In the genomic region with DNA sequence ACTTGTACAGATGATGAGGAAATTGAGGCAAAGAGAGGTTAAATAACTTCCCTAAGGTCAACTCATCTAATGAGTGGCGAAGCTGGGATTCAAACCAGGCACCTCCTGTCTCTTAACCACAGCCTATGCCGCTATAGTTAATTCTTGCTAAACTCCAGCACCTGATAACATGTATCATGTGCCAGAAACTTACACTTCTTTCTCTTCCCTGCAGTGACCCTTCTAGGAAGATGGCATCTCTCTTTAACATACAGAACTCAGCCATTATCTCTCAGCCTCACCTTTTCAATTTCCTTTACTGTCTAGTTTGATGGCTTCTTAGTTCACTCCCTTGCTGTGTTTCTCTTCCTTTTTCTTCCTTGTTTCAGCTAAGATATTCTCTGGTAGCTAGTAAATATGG, we compare ENCODE assay signal across 19 cellular contexts. TPM values are rescaled to one million over a fixed set of nuclear protein-coding genes. Genes with fewer than 3 reads are reported as not detected.
DNase-seq lines count a peak whose midpoint lies in the region; ATAC-seq and TF ChIP-seq lines count a peak whose summit lies in the region.
"Had no signal": no experiment of that assay in that cellular context is flagged by ENCODE, and none has a peak within 500 bp of the region (broad histone marks: within the 10 kb centered on the region; RNA-seq: fewer than 3 reads in every experiment).

No MANE protein-coding gene starts in this region.

- no peaks in the 10 kb centered on the region for H3K27me3 ChIP-seq in MM.1S (replicated peaks; ENCODE audit: insufficient read depth, low read length)
- H3K27me3 ChIP-seq in neural cell (ENCODE audit: insufficient read depth, low read depth, low read length), result no peaks in the 10 kb centered on the region
- H3K27me3 ChIP-seq in uterus, result no peaks in the 10 kb centered on the region
- H3K27me3 ChIP-seq: spleen had no signal

- TF ChIP-seq CTCF in MM.1S (IDR thresholded peaks at IDR 0.05; ENCODE audit: low read length), result no peak
- TF ChIP-seq CTCF in neural cell (IDR thresholded peaks at IDR 0.05; ENCODE audit: poor library complexity, severe bottlenecking), result no peak
- TF ChIP-seq CTCF in uterus (IDR thresholded peaks at IDR 0.05), result no peak
- TF ChIP-seq CTCF in GM10266 (IDR thresholded peaks at IDR 0.05; ENCODE audit: control insufficient read depth, insufficient read depth, low read depth, missing control alignments), result no peak

- H3K79me2 ChIP-seq in MM.1S (ENCODE audit: low read length) (peaks cover 62% of the 10 kb centered on the region), neural cell (replicated peaks; ENCODE audit: insufficient read depth, low read length) (peaks cover 35% of the 10 kb centered on the region)

- no peak overlapping the region for H3K27ac Mint-ChIP-seq in activated CD8-positive, alpha-beta memory T cell treated with anti-CD3 and anti-CD28 coated beads, Interleukin-2, amount 10 ng/mL, durations not matched to agents 7 days and 5 days
- no peak overlapping the region for H3K27ac Mint-ChIP-seq in activated naive CD8-positive, alpha-beta T cell treated with anti-CD3 and anti-CD28 coated beads for 36 hours

- peak overlapping the region; percentile 3 for H3K4me3 Mint-ChIP-seq in activated CD8-positive, alpha-beta memory T cell treated with anti-CD3 and anti-CD28 coated beads, Interleukin-2, amount 10 ng/mL, durations not matched to agents 7 days and 5 days
- H3K4me3 Mint-ChIP-seq in activated naive CD8-positive, alpha-beta T cell treated with anti-CD3 and anti-CD28 coated beads for 36 hours, result peak overlapping the region; percentile 22

- no peak for ATAC-seq in activated CD8-positive, alpha-beta memory T cell treated with anti-CD3 and anti-CD28 coated beads, Interleukin-2, amount 10 ng/mL, durations not matched to agents 7 days and 5 days

- H3K9ac ChIP-seq in MM.1S (ENCODE audit: low read length), result no peak overlapping the region
- no peak overlapping the region for H3K9ac ChIP-seq in neural cell (ENCODE audit: low read length)
- H3K9ac ChIP-seq: parathyroid adenoma had no signal

- peaks cover 23% of the 10 kb centered on the region for H3K36me3 Mint-ChIP-seq in activated CD8-positive, alpha-beta memory T cell treated with anti-CD3 and anti-CD28 coated beads, Interleukin-2, amount 10 ng/mL, durations not matched to agents 7 days and 5 days
- peaks cover 28% of the 10 kb centered on the region for H3K36me3 Mint-ChIP-seq in activated naive CD8-positive, alpha-beta T cell treated with anti-CD3 and anti-CD28 coated beads for 36 hours

- H3K4me1 Mint-ChIP-seq in activated CD8-positive, alpha-beta memory T cell treated with anti-CD3 and anti-CD28 coated beads, Interleukin-2, amount 10 ng/mL, durations not matched to agents 7 days and 5 days, result peaks cover 22% of the 10 kb centered on the region
- H3K4me1 Mint-ChIP-seq in activated naive CD8-positive, alpha-beta T cell treated with anti-CD3 and anti-CD28 coated beads for 36 hours, result peaks cover 17% of the 10 kb centered on the region

- intact Hi-C loops in uterus (cut with DNase I; ENCODE audit: low total_unique reads), result no loop called here

- H3K4me2 ChIP-seq in MM.1S (ENCODE audit: low read depth, low read length), result peak overlapping the region; percentile 72; the same call in 1 of the 2 replicates
- H3K4me2 ChIP-seq in neural cell (ENCODE audit: low read length), result no peak overlapping the region

- H3K4me1 ChIP-seq in MM.1S (ENCODE audit: low read length) (peaks cover 5% of the 10 kb centered on the region; the same call in 1 of the 2 replicates), uterus (peaks cover 0 to 3% of the 10 kb centered on the region in 2 donors)

- no peaks in the 10 kb centered on the region for H3K9me3 ChIP-seq in MM.1S (replicated peaks; ENCODE audit: insufficient read depth, low read length)
- no peaks in the 10 kb centered on the region for H3K9me3 ChIP-seq in neural cell (ENCODE audit: low read length)
- H3K9me3 ChIP-seq in uterus, result no peaks in the 10 kb centered on the region

- no peak overlapping the region for H2AFZ ChIP-seq in MM.1S (ENCODE audit: low read length)
- H2AFZ ChIP-seq in neural cell (ENCODE audit: low read depth, low read length), result no peak overlapping the region
- H2AFZ ChIP-seq: parathyroid adenoma had no signal

- H4K20me1 ChIP-seq in MM.1S (ENCODE audit: insufficient read depth, low read length) (no peaks in the 10 kb centered on the region), neural cell (ENCODE audit: insufficient read depth) (no peaks in the 10 kb centered on the region)

- CTCF ChIA-PET in activated CD8-positive, alpha-beta memory T cell treated with anti-CD3 and anti-CD28 coated beads, Interleukin-2, amount 10 ng/mL, durations not matched to agents 7 days and 5 days (lab: Charles Lee), result no interaction called here

- H3K36me3 ChIP-seq in MM.1S (replicated peaks; ENCODE audit: insufficient read depth, low read length) (no peaks in the 10 kb centered on the region), neural cell (ENCODE audit: insufficient read depth, low read length) (no peaks in the 10 kb centered on the region), uterus (no peaks in the 10 kb centered on the region)

- TF ChIP-seq EP300 in neural cell (conservative IDR thresholded peaks at IDR 0.05; ENCODE audit: poor library complexity, severe bottlenecking), result no peak

- TF ChIP-seq RAD21 in neural cell (conservative IDR thresholded peaks at IDR 0.05), result no peak

- H3K9me2 ChIP-seq in MM.1S (replicated peaks; ENCODE audit: insufficient read depth, low read length) (no peaks in the 10 kb centered on the region), neural cell (ENCODE audit: insufficient read depth, low read length) (no peaks in the 10 kb centered on the region)

- DNase-seq in activated CD8-positive, alpha-beta memory T cell treated with anti-CD3 and anti-CD28 coated beads, Interleukin-2, amount 10 ng/mL, durations not matched to agents 7 days and 5 days, result no peak
- DNase-seq in activated CD8-positive, alpha-beta memory T cell treated with anti-CD3 and anti-CD28 coated beads, Interleukin-2, amount 50 U/mL, for 48 hours, result no peak
- DNase-seq in MM.1S (no peak), uterus (no peak), GM10266 (ENCODE audit: extremely low spot score) (no peak), amniotic stem cell (lab: John Stamatoyannopoulos, UW) (no peak)
- DNase-seq in activated naive CD8-positive, alpha-beta T cell treated with anti-CD3 and anti-CD28 coated beads for 36 hours, result no peak
- DNase-seq: ACHN; activated CD4-positive, alpha-beta T cell treated with anti-CD3 and anti-CD28 coated beads, Interleukin-2, amount 50 U/mL, for 1 hour; activated gamma-delta T cell; effector CD4-positive, alpha-beta T cell; GDM1; midbrain; NCI-H1417 treated with DMSO at 0.1 percent for 48 hours; RPMI8226; spleen; stimulated activated naive CD4-positive, alpha-beta T cell treated with Interleukin-2 at 50 U/mL for 16 hours had no signal

- H3K27me3 Mint-ChIP-seq in activated CD8-positive, alpha-beta memory T cell treated with anti-CD3 and anti-CD28 coated beads, Interleukin-2, amount 10 ng/mL, durations not matched to agents 7 days and 5 days, result no peaks in the 10 kb centered on the region
- H3K27me3 Mint-ChIP-seq in activated naive CD8-positive, alpha-beta T cell treated with anti-CD3 and anti-CD28 coated beads for 36 hours, result no peaks in the 10 kb centered on the region

- no peak overlapping the region for H3K27ac ChIP-seq in MM.1S (ENCODE audit: low read length)
- H3K27ac ChIP-seq in neural cell (ENCODE audit: low read length), result no peak overlapping the region
- H3K27ac ChIP-seq in uterus, result no peak overlapping the region
- H3K27ac ChIP-seq: parathyroid adenoma, spleen had no signal

- no peaks in the 10 kb centered on the region for H3K9me3 Mint-ChIP-seq in activated CD8-positive, alpha-beta memory T cell treated with anti-CD3 and anti-CD28 coated beads, Interleukin-2, amount 10 ng/mL, durations not matched to agents 7 days and 5 days (ENCODE audit: low read depth)
- H3K9me3 Mint-ChIP-seq in activated naive CD8-positive, alpha-beta T cell treated with anti-CD3 and anti-CD28 coated beads for 36 hours, result no peaks in the 10 kb centered on the region

- H3F3A ChIP-seq in MM.1S (ENCODE audit: insufficient read depth, low read length), result no peaks in the 10 kb centered on the region
- H3F3A ChIP-seq in neural cell (ENCODE audit: insufficient read depth, low read length, poor library complexity, severe bottlenecking), result no peaks in the 10 kb centered on the region

- H3K4me3 ChIP-seq in MM.1S (ENCODE audit: low read length) (no peak overlapping the region), neural cell (ENCODE audit: low read length) (peak overlapping the region; percentile 73), uterus (no peak overlapping the region)
- H3K4me3 ChIP-seq: spleen had no signal

- no peak for TF ChIP-seq POLR2A in uterus (IDR thresholded peaks at IDR 0.05)

TF ChIP-seq in neural cell, 6 proteins besides CTCF, POLR2A, EP300 and RAD21 (continues in another document):
- TF ChIP-seq TAF1 (IDR thresholded peaks at IDR 0.05; ENCODE audit: low read depth), result no peak
- TF ChIP-seq POLR2AphosphoS5 (IDR thresholded peaks at IDR 0.05), result no peak

RNA-seq across cellular contexts. Expression of gene VBP1, which starts 2.5 kb away (rescaled TPM):
- 10 to 100 TPM; 54.1 to 68.9 TPM for total RNA-seq in activated CD8-positive, alpha-beta memory T cell treated with anti-CD3 and anti-CD28 coated beads, Interleukin-2, amount 10 ng/mL, durations not matched to agents 7 days and 5 days
- 10 to 100 TPM; 82.9 to 86.8 TPM for total RNA-seq in activated naive CD8-positive, alpha-beta T cell treated with anti-CD3 and anti-CD28 coated beads for 36 hours
- 321 and 369 TPM in 2 replicates for polyA plus RNA-seq in neural cell
- 186 and 199 TPM in 2 replicates for polyA minus RNA-seq in neural cell
- 10 to 100 TPM; 27.4 to 83.6 (median 39.4) TPM for total RNA-seq in uterus

RNA-seq across cellular contexts. Expression of gene RAB39B, which starts 45.5 kb away (rescaled TPM):
- total RNA-seq in activated CD8-positive, alpha-beta memory T cell treated with anti-CD3 and anti-CD28 coated beads, Interleukin-2, amount 10 ng/mL, durations not matched to agents 7 days and 5 days, result 10 to 100 TPM in 1 of 2 experiments, 1 to 10 TPM in 1; 9.4 to 12.9 TPM
- total RNA-seq in activated naive CD8-positive, alpha-beta T cell treated with anti-CD3 and anti-CD28 coated beads for 36 hours, result 10 to 100 TPM; 13.1 to 13.2 TPM
- 26.2 and 27.4 TPM in 2 replicates for polyA plus RNA-seq in neural cell
- polyA minus RNA-seq in neural cell, result 37.0 and 43.9 TPM in 2 replicates
- total RNA-seq in uterus, result 1 to 10 TPM in 1 of 4 donors, under 1 TPM in 1, not detected in 2; 0.24 to 3.5 TPM
